Comparison of ENCODE assay signal across 18 cellular contexts in genomic region chr13:95247857-95248256, GRCh38.
"Had no signal": no experiment of that assay in that cellular context is flagged by ENCODE, and none has a peak within 500 bp of the region (broad histone marks: within the 10 kb centered on the region; RNA-seq: fewer than 3 reads in every experiment).

No MANE protein-coding gene starts in this region.

- H3K27ac ChIP-seq: body of pancreas, cardiac muscle cell, foreskin keratinocyte, hepatocyte, spleen, testis, vagina had no signal

- ATAC-seq: activated naive CD8-positive, alpha-beta T cell treated with anti-CD3 and anti-CD28 coated beads, Interleukin-2, amount 50 U/mL, for 24 hours; body of pancreas; foreskin keratinocyte; left ventricle myocardium superior; natural killer cell treated with Interleukin-12 subunit alpha and Interleukin-12 subunit beta and Interleukin-15 and Interleukin-18, amount 100 ng/mL, for 72 hours had no signal

- DNase-seq: activated CD4-positive, alpha-beta memory T cell treated with anti-CD3 and anti-CD28 coated beads, Interleukin-2, amount 10 ng/mL, durations not matched to agents 7 days and 5 days; activated CD4-positive, alpha-beta T cell treated with anti-CD3 and anti-CD28 coated beads, Interleukin-2, amount 10 ng/mL, durations not matched to agents 24 days and 14 days; activated effector memory CD4-positive, alpha-beta T cell treated with anti-CD3 and anti-CD28 coated beads, Interleukin-2, amount 50 U/mL, for 16 hours; activated naive CD4-positive, alpha-beta T cell treated with anti-CD3 and anti-CD28 coated beads, Interleukin-2, amount 50 U/mL, for 16 hours; activated naive CD8-positive, alpha-beta T cell treated with anti-CD3 and anti-CD28 coated beads, Interleukin-2, amount 50 U/mL, for 24 hours; body of pancreas; cortex of kidney; foreskin keratinocyte; left ventricle myocardium superior; mammary epithelial cell; spleen; stimulated activated CD4-positive, alpha-beta T cell treated with anti-CD3 and anti-CD28 coated beads, Interleukin-4, amount 100 ng/mL, for 1 hour; stimulated activated naive CD4-positive, alpha-beta T cell; testis had no signal

- H3K4me3 ChIP-seq: body of pancreas, cardiac muscle cell, hepatocyte, spleen, testis, vagina had no signal

- H3K79me2 ChIP-seq: hepatocyte had no signal

- H3K36me3 ChIP-seq: cardiac muscle cell, vagina had no signal

- H2AFZ ChIP-seq: hepatocyte had no signal

- H3K4me2 ChIP-seq: hepatocyte had no signal

- H3K27me3 ChIP-seq: body of pancreas, cardiac muscle cell, foreskin keratinocyte, hepatocyte, spleen, testis, vagina had no signal

- H3K4me1 ChIP-seq: vagina had no signal

- H3K9me3 ChIP-seq: body of pancreas, spleen, testis, vagina had no signal
